ENCODE assay signal across 26 cellular contexts in genomic region chr6:254011-254410, GRCh38. TPM values are rescaled to one million over a fixed set of nuclear protein-coding genes. Genes with fewer than 3 reads are reported as not detected.
DNase-seq lines count a peak whose midpoint lies in the region; ATAC-seq and TF ChIP-seq lines count a peak whose summit lies in the region.
"Had no signal": no experiment of that assay in that cellular context is flagged by ENCODE, and none has a peak within 500 bp of the region (broad histone marks: within the 10 kb centered on the region; RNA-seq: fewer than 3 reads in every experiment).

No MANE protein-coding gene starts in this region.

- H3K36me3 Mint-ChIP-seq in natural killer cell treated with Interleukin-12 subunit alpha and Interleukin-12 subunit beta and Interleukin-15 and Interleukin-18, amount 100 ng/mL, for 72 hours, result no peaks in the 10 kb centered on the region
- no peaks in the 10 kb centered on the region for H3K36me3 Mint-ChIP-seq in natural killer cell
- peaks cover 2% of the 10 kb centered on the region for H3K36me3 Mint-ChIP-seq in effector memory CD8-positive, alpha-beta T cell (ENCODE audit: insufficient read depth)
- no peaks in the 10 kb centered on the region for H3K36me3 Mint-ChIP-seq in chondrocyte (ENCODE audit: low read depth)

- no peak for ATAC-seq in natural killer cell treated with Interleukin-12 subunit alpha and Interleukin-12 subunit beta and Interleukin-15 and Interleukin-18, amount 100 ng/mL, for 72 hours
- no peak for ATAC-seq in natural killer cell
- no peak for ATAC-seq in effector memory CD8-positive, alpha-beta T cell (replicated peaks)
- ATAC-seq: GM23338, left ventricle myocardium superior had no signal

- no peaks in the 10 kb centered on the region for H3K36me3 ChIP-seq in Karpas-422 (ENCODE audit: insufficient read depth, low read length)
- H3K36me3 ChIP-seq: vagina had no signal

- peaks cover 3% of the 10 kb centered on the region for H3K9me3 Mint-ChIP-seq in natural killer cell treated with Interleukin-12 subunit alpha and Interleukin-12 subunit beta and Interleukin-15 and Interleukin-18, amount 100 ng/mL, for 72 hours
- H3K9me3 Mint-ChIP-seq in natural killer cell (no peaks in the 10 kb centered on the region), chondrocyte (ENCODE audit: low read depth) (peaks cover 5% of the 10 kb centered on the region)
- H3K9me3 Mint-ChIP-seq in effector memory CD8-positive, alpha-beta T cell, result no peaks in the 10 kb centered on the region
- H3K9me3 Mint-ChIP-seq: CD4-positive, alpha-beta T cell; nephron had no signal

- TF ChIP-seq CTCF in natural killer cell (IDR thresholded peaks at IDR 0.05) (no peak), NB4 (IDR thresholded peaks at IDR 0.05; ENCODE audit: low read depth, low read length) (no peak), chondrocyte (IDR thresholded peaks at IDR 0.05) (no peak)

- H3K27ac Mint-ChIP-seq in natural killer cell treated with Interleukin-12 subunit alpha and Interleukin-12 subunit beta and Interleukin-15 and Interleukin-18, amount 100 ng/mL, for 72 hours, result peak overlapping the region; percentile 70 to 90
- H3K27ac Mint-ChIP-seq in natural killer cell (no peak overlapping the region), chondrocyte (ENCODE audit: unreplicated experiment) (no peak overlapping the region)
- H3K27ac Mint-ChIP-seq in effector memory CD8-positive, alpha-beta T cell, result peak overlapping the region; percentile 51 to 93
- H3K27ac Mint-ChIP-seq: CD4-positive, alpha-beta T cell; endodermal cell; GM23338; nephron had no signal

- no peak overlapping the region for H3K4me2 ChIP-seq in Karpas-422 (ENCODE audit: low read depth, low read length, poor library complexity, severe bottlenecking)
- H3K4me2 ChIP-seq: GM23338, smooth muscle cell had no signal

- no peaks in the 10 kb centered on the region for H3K79me2 ChIP-seq in Karpas-422 (ENCODE audit: low read length)

- peak overlapping the region; percentile 68 for H3K4me3 Mint-ChIP-seq in natural killer cell treated with Interleukin-12 subunit alpha and Interleukin-12 subunit beta and Interleukin-15 and Interleukin-18, amount 100 ng/mL, for 72 hours
- H3K4me3 Mint-ChIP-seq in natural killer cell (no peak overlapping the region), chondrocyte (ENCODE audit: unreplicated experiment) (no peak overlapping the region)
- peak overlapping the region in 1 of 2 donors; percentile 72 for H3K4me3 Mint-ChIP-seq in effector memory CD8-positive, alpha-beta T cell
- H3K4me3 Mint-ChIP-seq: CD4-positive, alpha-beta T cell; endodermal cell; GM23338; nephron had no signal

- no peak overlapping the region for H3K9ac ChIP-seq in Karpas-422 (ENCODE audit: low read length)

- no peaks in the 10 kb centered on the region for H3K4me1 ChIP-seq in Karpas-422 (ENCODE audit: low read length)

- H4K20me1 ChIP-seq in Karpas-422 (ENCODE audit: insufficient read depth, low read depth, low read length), result no peaks in the 10 kb centered on the region

- no peaks in the 10 kb centered on the region for H3K27me3 Mint-ChIP-seq in natural killer cell treated with Interleukin-12 subunit alpha and Interleukin-12 subunit beta and Interleukin-15 and Interleukin-18, amount 100 ng/mL, for 72 hours
- H3K27me3 Mint-ChIP-seq in natural killer cell (ENCODE audit: low read depth in 2 of 2), result no peaks in the 10 kb centered on the region
- H3K27me3 Mint-ChIP-seq in effector memory CD8-positive, alpha-beta T cell, result no peaks in the 10 kb centered on the region
- peaks cover 15% of the 10 kb centered on the region for H3K27me3 Mint-ChIP-seq in chondrocyte (ENCODE audit: low read depth)
- H3K27me3 Mint-ChIP-seq: CD4-positive, alpha-beta T cell had no signal

- H3K27ac ChIP-seq in Karpas-422 (ENCODE audit: low read length), result no peak overlapping the region
- H3K27ac ChIP-seq: coronary artery, vagina had no signal

- TF ChIP-seq POLR2A in NB4 (IDR thresholded peaks at IDR 0.05; ENCODE audit: extremely low read depth, insufficient read length), result no peak

- H3K27me3 ChIP-seq in Karpas-422 (ENCODE audit: low read length), result no peaks in the 10 kb centered on the region
- H3K27me3 ChIP-seq: vagina had no signal

- H3K4me1 Mint-ChIP-seq in natural killer cell treated with Interleukin-12 subunit alpha and Interleukin-12 subunit beta and Interleukin-15 and Interleukin-18, amount 100 ng/mL, for 72 hours (ENCODE audit: low read depth in 2 of 2), result peaks cover 37 to 65% of the 10 kb centered on the region in 2 donors
- H3K4me1 Mint-ChIP-seq in natural killer cell (peaks cover 16 to 23% of the 10 kb centered on the region in 2 donors), chondrocyte (ENCODE audit: low read depth) (peaks cover 5% of the 10 kb centered on the region)
- peaks cover 29 to 46% of the 10 kb centered on the region in 2 donors for H3K4me1 Mint-ChIP-seq in effector memory CD8-positive, alpha-beta T cell (ENCODE audit: low read depth in 2 of 2)
- H3K4me1 Mint-ChIP-seq: endodermal cell, GM23338, nephron had no signal

- intact Hi-C loops in natural killer cell (cut with micrococcal nuclease), result no loop called here

- H2AFZ ChIP-seq in Karpas-422 (ENCODE audit: low read length), result no peak overlapping the region
- H2AFZ ChIP-seq: GM23338 had no signal

- H3K4me3 ChIP-seq in NB4 (ENCODE audit: low read depth, low read length), result peak overlapping the region; percentile 21
- H3K4me3 ChIP-seq in Karpas-422 (ENCODE audit: low read length), result no peak overlapping the region
- H3K4me3 ChIP-seq: coronary artery, GM23338, smooth muscle cell, vagina had no signal

- DNase-seq in natural killer cell treated with Interleukin-12 subunit alpha and Interleukin-12 subunit beta and Interleukin-15 and Interleukin-18, amount 100 ng/mL, for 72 hours (ENCODE audit: low spot score), result no peak
- no peak for DNase-seq in natural killer cell
- peak; percentile 97 for DNase-seq in NB4 (ENCODE audit: low read depth)
- no peak for DNase-seq in effector memory CD8-positive, alpha-beta T cell
- no peak for DNase-seq in activated CD4-positive, alpha-beta T cell treated with anti-CD3 and anti-CD28 coated beads for 4 hours
- no peak for DNase-seq in activated CD4-positive, alpha-beta T cell treated with anti-CD3 and anti-CD28 coated beads, Interleukin-2, amount 50 U/mL, for 1 hour
- no peak for DNase-seq in chondrocyte (ENCODE audit: low spot score)
- DNase-seq in Karpas-422, result no peak
- DNase-seq: activated gamma-delta T cell treated with Interleukin-2 at 50 U/mL for 16 hours; CD4-positive, alpha-beta T cell; EL; endodermal cell; islet precursor cell; KBM-7; left ventricle myocardium superior; midbrain; NCI-H1092; NCI-H187; NCI-H526; retina; stimulated activated CD4-positive, alpha-beta T cell treated with anti-CD3 and anti-CD28 coated beads, Interleukin-2, amount 100 ng/mL, for 24 hours had no signal

- no peaks in the 10 kb centered on the region for H3K9me2 ChIP-seq in Karpas-422 (replicated peaks; ENCODE audit: insufficient read depth, low read length)

- H3K9me3 ChIP-seq in Karpas-422 (ENCODE audit: low read length), result no peaks in the 10 kb centered on the region
- H3K9me3 ChIP-seq: vagina had no signal

RNA-seq across cellular contexts. Expression of gene DUSP22, which starts 38.3 kb away (rescaled TPM):
- 10 to 100 TPM; 45.2 to 45.3 TPM for total RNA-seq in natural killer cell treated with Interleukin-12 subunit alpha and Interleukin-12 subunit beta and Interleukin-15 and Interleukin-18, amount 100 ng/mL, for 72 hours
- total RNA-seq in natural killer cell (10 to 100 TPM; 50.4 to 61.5 (median 56.6) TPM), chondrocyte (24.6 to 35.8 TPM (median 34.2 TPM) in 3 replicates)
- 13.2 and 15.7 TPM in 2 replicates for total RNA-seq in Karpas-422 (2014; rRNA removed; shearing (Covaris generic); ENCODE audit: low replicate concordance)

Comparison
In these comparisons a context has a peak if more than half of its experiments do, and no peak if none do; other contexts are left out.
1. H3K27ac Mint-ChIP-seq: peak in natural killer cell treated with Interleukin-12 subunit alpha and Interleukin-12 subunit beta and Interleukin-15 and Interleukin-18, amount 100 ng/mL, for 72 hours (2 of 2) and effector memory CD8-positive, alpha-beta T cell (2 of 2); none in natural killer cell (0 of 2) and chondrocyte (single experiment).